1 cellular context compared by ENCODE assay signal in the genomic region with DNA sequence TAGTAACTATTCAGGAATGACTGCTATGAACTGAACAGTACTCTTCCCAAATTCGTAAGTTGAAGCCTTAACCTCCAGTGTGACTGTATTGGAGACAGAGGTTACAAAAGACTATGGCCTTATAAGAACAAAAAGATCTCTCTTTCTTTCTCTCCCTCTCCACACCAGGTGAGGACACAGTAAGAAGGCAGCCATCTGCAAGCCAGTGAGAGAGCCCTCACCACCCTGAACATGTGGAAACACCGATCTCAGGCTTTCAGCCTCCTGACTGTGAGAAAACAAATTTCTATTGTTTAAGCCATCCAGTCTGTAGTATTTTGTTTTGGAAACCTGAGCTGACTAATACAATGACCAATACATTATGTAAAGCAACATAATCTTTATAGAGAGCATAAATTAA.
TF ChIP-seq lines count a peak whose summit lies in the region.

No MANE protein-coding gene starts in this region.

TF ChIP-seq in IMR-90, 13 proteins besides CTCF, POLR2A, EP300 and RAD21 (continued from another document):
- TF ChIP-seq USF2 (IDR thresholded peaks at IDR 0.05; ENCODE audit: low read depth, low read length) (no peak), SMC3 (IDR thresholded peaks at IDR 0.05; ENCODE audit: low read depth, low read length) (no peak), MXI1 (IDR thresholded peaks at IDR 0.05; ENCODE audit: borderline replicate concordance, low read depth, low read length) (no peak)
